1 cellular context compared by ENCODE assay signal in the genomic region with DNA sequence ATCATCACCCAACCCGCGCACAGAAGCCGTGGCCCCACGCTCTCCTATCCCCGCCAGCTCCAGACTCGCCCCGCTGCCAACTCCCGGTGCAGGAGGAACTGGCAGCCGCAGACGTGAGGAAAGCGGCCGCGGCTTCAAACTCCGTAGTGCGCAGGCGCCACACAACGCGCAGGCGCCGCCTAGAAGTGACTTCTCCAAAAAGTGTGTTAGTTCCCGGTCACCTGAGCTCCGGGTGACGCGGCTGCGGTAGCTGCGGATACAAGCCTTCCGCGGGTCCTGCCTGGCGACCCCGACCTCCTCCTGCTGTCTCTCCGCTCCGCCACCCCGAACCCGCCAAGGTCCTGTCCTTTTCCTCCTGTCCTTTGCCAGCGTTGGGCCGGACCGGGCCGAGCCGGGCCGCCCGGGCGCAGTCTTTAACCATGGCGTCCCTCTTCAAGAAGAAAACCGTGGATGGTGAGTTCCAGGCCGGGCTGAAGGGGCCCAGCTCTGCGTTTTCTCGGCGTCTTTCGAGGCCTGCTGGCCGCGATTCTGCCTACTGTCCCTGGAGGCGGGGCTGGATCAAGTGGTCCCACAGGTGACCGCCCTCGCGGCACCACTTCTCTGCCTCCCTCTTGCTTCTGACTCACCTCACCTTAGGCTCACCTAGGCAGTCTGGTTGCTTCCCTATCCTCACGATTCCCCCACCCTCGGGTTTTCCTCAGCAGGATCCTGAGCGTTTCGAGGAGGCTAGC.
TF ChIP-seq lines count a peak whose summit lies in the region.

A gene with protein sequence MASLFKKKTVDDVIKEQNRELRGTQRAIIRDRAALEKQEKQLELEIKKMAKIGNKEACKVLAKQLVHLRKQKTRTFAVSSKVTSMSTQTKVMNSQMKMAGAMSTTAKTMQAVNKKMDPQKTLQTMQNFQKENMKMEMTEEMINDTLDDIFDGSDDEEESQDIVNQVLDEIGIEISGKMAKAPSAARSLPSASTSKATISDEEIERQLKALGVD (plus strand): TSS at position 206 of the 731 bp plus-strand sequence. CDS start 214 bp downstream, at position 420.

TF ChIP-seq in HepG2, 621 proteins besides CTCF, POLR2A, EP300 and RAD21 (continued from another document and continues in another):
- TF ChIP-seq, protein P1, sequence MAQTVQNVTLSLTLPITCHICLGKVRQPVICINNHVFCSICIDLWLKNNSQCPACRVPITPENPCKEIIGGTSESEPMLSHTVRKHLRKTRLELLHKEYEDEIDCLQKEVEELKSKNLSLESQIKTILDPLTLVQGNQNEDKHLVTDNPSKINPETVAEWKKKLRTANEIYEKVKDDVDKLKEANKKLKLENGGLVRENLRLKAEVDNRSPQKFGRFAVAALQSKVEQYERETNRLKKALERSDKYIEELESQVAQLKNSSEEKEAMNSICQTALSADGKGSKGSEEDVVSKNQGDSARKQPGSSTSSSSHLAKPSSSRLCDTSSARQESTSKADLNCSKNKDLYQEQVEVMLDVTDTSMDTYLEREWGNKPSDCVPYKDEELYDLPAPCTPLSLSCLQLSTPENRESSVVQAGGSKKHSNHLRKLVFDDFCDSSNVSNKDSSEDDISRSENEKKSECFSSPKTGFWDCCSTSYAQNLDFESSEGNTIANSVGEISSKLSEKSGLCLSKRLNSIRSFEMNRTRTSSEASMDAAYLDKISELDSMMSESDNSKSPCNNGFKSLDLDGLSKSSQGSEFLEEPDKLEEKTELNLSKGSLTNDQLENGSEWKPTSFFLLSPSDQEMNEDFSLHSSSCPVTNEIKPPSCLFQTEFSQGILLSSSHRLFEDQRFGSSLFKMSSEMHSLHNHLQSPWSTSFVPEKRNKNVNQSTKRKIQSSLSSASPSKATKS (CRISPR knock-in tag; IDR thresholded peaks at IDR 0.05) = no peak
- TF ChIP-seq KLF16 (CRISPR knock-in tag; IDR thresholded peaks at IDR 0.05) = peak in 1 of 2 experiments; percentile 44; a peak in 1 of 4 replicates
- TF ChIP-seq ZNF839 (CRISPR knock-in tag; IDR thresholded peaks at IDR 0.05; ENCODE audit: borderline replicate concordance) = no peak
- TF ChIP-seq, protein P2, sequence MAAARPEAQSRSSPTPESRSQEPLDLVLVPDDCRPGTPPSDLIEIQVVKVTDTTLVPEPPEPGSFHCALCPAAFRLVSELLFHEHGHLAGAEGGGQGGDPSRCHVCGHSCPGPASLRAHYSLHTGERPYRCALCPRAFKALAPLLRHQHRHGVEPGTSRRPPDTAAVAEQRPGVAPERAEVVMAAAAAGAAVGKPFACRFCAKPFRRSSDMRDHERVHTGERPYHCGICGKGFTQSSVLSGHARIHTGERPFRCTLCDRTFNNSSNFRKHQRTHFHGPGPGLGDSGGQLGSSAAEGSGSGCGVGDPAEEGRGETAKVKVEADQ (CRISPR knock-in tag; IDR thresholded peaks at IDR 0.05; ENCODE audit: borderline replicate concordance) = no peak
- TF ChIP-seq GATAD2A (CRISPR knock-in tag; IDR thresholded peaks at IDR 0.05) = no peak
- peak; percentile 62 for TF ChIP-seq HCFC1 (IDR thresholded peaks at IDR 0.05; ENCODE audit: low read depth, low read length)
- peak; percentile 21; the same call in 1 of the 2 replicates for TF ChIP-seq ATF1 (CRISPR knock-in tag; IDR thresholded peaks at IDR 0.05)
- no peak for TF ChIP-seq ATF7 (IDR thresholded peaks at IDR 0.05)
- no peak for TF ChIP-seq ATF7 (CRISPR knock-in tag; IDR thresholded peaks at IDR 0.05)
- no peak for TF ChIP-seq ZNF496 (CRISPR knock-in tag; IDR thresholded peaks at IDR 0.05; ENCODE audit: insufficient replicate concordance)
- no peak for TF ChIP-seq ZNF207 (IDR thresholded peaks at IDR 0.05; ENCODE audit: borderline replicate concordance)
- TF ChIP-seq ZNF460 (CRISPR knock-in tag; IDR thresholded peaks at IDR 0.05; ENCODE audit: borderline replicate concordance) = no peak
- TF ChIP-seq, protein P3, sequence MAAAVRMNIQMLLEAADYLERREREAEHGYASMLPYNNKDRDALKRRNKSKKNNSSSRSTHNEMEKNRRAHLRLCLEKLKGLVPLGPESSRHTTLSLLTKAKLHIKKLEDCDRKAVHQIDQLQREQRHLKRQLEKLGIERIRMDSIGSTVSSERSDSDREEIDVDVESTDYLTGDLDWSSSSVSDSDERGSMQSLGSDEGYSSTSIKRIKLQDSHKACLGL (CRISPR knock-in tag; IDR thresholded peaks at IDR 0.05) = peak; percentile 59; the same call in 1 of the 2 replicates
- TF ChIP-seq, protein P4, sequence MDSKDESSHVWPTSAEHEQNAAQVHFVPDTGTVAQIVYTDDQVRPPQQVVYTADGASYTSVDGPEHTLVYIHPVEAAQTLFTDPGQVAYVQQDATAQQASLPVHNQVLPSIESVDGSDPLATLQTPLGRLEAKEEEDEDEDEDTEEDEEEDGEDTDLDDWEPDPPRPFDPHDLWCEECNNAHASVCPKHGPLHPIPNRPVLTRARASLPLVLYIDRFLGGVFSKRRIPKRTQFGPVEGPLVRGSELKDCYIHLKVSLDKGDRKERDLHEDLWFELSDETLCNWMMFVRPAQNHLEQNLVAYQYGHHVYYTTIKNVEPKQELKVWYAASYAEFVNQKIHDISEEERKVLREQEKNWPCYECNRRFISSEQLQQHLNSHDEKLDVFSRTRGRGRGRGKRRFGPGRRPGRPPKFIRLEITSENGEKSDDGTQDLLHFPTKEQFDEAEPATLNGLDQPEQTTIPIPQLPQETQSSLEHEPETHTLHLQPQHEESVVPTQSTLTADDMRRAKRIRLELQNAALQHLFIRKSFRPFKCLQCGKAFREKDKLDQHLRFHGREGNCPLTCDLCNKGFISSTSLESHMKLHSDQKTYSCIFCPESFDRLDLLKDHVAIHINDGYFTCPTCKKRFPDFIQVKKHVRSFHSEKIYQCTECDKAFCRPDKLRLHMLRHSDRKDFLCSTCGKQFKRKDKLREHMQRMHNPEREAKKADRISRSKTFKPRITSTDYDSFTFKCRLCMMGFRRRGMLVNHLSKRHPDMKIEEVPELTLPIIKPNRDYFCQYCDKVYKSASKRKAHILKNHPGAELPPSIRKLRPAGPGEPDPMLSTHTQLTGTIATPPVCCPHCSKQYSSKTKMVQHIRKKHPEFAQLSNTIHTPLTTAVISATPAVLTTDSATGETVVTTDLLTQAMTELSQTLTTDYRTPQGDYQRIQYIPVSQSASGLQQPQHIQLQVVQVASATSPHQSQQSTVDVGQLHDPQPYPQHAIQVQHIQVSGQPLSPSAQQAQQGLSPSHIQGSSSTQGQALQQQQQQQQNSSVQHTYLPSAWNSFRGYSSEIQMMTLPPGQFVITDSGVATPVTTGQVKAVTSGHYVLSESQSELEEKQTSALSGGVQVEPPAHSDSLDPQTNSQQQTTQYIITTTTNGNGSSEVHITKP (CRISPR knock-in tag; IDR thresholded peaks at IDR 0.05; ENCODE audit: low read depth) = 0 out of 2 replicates have a peak, but pooled peaks have one; percentile 15
- no peak for TF ChIP-seq NFKBIZ (CRISPR knock-in tag; IDR thresholded peaks at IDR 0.05)
- TF ChIP-seq ZNF17 (CRISPR knock-in tag; IDR thresholded peaks at IDR 0.05) = no peak
- TF ChIP-seq, protein P5, sequence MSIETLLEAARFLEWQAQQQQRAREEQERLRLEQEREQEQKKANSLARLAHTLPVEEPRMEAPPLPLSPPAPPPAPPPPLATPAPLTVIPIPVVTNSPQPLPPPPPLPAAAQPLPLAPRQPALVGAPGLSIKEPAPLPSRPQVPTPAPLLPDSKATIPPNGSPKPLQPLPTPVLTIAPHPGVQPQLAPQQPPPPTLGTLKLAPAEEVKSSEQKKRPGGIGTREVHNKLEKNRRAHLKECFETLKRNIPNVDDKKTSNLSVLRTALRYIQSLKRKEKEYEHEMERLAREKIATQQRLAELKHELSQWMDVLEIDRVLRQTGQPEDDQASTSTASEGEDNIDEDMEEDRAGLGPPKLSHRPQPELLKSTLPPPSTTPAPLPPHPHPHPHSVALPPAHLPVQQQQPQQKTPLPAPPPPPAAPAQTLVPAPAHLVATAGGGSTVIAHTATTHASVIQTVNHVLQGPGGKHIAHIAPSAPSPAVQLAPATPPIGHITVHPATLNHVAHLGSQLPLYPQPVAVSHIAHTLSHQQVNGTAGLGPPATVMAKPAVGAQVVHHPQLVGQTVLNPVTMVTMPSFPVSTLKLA (IDR thresholded peaks at IDR 0.05) = no peak
- no peak for TF ChIP-seq RBM22 (optimal IDR thresholded peaks at IDR 0.05; ENCODE audit: low read length)
- TF ChIP-seq, protein P6, sequence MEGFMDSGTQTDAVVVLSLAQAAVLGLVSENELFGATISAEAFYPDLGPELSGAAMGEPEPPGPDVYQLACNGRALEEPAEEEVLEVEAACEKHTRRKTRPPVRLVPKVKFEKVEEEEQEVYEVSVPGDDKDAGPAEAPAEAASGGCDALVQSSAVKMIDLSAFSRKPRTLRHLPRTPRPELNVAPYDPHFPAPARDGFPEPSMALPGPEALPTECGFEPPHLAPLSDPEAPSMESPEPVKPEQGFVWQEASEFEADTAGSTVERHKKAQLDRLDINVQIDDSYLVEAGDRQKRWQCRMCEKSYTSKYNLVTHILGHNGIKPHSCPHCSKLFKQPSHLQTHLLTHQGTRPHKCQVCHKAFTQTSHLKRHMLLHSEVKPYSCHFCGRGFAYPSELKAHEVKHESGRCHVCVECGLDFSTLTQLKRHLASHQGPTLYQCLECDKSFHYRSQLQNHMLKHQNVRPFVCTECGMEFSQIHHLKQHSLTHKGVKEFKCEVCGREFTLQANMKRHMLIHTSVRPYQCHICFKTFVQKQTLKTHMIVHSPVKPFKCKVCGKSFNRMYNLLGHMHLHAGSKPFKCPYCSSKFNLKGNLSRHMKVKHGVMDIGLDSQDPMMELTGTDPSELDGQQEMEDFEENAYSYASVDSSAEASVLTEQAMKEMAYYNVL (CRISPR knock-in tag; IDR thresholded peaks at IDR 0.05; ENCODE audit: borderline replicate concordance) = no peak
- no peak for TF ChIP-seq ZNF530 (CRISPR knock-in tag; IDR thresholded peaks at IDR 0.05; ENCODE audit: low read depth)
- TF ChIP-seq, protein P7, sequence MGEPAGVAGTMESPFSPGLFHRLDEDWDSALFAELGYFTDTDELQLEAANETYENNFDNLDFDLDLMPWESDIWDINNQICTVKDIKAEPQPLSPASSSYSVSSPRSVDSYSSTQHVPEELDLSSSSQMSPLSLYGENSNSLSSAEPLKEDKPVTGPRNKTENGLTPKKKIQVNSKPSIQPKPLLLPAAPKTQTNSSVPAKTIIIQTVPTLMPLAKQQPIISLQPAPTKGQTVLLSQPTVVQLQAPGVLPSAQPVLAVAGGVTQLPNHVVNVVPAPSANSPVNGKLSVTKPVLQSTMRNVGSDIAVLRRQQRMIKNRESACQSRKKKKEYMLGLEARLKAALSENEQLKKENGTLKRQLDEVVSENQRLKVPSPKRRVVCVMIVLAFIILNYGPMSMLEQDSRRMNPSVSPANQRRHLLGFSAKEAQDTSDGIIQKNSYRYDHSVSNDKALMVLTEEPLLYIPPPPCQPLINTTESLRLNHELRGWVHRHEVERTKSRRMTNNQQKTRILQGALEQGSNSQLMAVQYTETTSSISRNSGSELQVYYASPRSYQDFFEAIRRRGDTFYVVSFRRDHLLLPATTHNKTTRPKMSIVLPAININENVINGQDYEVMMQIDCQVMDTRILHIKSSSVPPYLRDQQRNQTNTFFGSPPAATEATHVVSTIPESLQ (CRISPR knock-in tag; conservative IDR thresholded peaks at IDR 0.05) = no peak
- TF ChIP-seq ZSCAN9 (CRISPR knock-in tag; IDR thresholded peaks at IDR 0.05; ENCODE audit: borderline replicate concordance) = no peak; the same call in 1 of the 2 replicates
- TF ChIP-seq ZNF773 (CRISPR knock-in tag; IDR thresholded peaks at IDR 0.05; ENCODE audit: borderline replicate concordance) = no peak
- no peak for TF ChIP-seq MZF1 (CRISPR knock-in tag; IDR thresholded peaks at IDR 0.05; ENCODE audit: borderline replicate concordance)
- TF ChIP-seq, protein P8, sequence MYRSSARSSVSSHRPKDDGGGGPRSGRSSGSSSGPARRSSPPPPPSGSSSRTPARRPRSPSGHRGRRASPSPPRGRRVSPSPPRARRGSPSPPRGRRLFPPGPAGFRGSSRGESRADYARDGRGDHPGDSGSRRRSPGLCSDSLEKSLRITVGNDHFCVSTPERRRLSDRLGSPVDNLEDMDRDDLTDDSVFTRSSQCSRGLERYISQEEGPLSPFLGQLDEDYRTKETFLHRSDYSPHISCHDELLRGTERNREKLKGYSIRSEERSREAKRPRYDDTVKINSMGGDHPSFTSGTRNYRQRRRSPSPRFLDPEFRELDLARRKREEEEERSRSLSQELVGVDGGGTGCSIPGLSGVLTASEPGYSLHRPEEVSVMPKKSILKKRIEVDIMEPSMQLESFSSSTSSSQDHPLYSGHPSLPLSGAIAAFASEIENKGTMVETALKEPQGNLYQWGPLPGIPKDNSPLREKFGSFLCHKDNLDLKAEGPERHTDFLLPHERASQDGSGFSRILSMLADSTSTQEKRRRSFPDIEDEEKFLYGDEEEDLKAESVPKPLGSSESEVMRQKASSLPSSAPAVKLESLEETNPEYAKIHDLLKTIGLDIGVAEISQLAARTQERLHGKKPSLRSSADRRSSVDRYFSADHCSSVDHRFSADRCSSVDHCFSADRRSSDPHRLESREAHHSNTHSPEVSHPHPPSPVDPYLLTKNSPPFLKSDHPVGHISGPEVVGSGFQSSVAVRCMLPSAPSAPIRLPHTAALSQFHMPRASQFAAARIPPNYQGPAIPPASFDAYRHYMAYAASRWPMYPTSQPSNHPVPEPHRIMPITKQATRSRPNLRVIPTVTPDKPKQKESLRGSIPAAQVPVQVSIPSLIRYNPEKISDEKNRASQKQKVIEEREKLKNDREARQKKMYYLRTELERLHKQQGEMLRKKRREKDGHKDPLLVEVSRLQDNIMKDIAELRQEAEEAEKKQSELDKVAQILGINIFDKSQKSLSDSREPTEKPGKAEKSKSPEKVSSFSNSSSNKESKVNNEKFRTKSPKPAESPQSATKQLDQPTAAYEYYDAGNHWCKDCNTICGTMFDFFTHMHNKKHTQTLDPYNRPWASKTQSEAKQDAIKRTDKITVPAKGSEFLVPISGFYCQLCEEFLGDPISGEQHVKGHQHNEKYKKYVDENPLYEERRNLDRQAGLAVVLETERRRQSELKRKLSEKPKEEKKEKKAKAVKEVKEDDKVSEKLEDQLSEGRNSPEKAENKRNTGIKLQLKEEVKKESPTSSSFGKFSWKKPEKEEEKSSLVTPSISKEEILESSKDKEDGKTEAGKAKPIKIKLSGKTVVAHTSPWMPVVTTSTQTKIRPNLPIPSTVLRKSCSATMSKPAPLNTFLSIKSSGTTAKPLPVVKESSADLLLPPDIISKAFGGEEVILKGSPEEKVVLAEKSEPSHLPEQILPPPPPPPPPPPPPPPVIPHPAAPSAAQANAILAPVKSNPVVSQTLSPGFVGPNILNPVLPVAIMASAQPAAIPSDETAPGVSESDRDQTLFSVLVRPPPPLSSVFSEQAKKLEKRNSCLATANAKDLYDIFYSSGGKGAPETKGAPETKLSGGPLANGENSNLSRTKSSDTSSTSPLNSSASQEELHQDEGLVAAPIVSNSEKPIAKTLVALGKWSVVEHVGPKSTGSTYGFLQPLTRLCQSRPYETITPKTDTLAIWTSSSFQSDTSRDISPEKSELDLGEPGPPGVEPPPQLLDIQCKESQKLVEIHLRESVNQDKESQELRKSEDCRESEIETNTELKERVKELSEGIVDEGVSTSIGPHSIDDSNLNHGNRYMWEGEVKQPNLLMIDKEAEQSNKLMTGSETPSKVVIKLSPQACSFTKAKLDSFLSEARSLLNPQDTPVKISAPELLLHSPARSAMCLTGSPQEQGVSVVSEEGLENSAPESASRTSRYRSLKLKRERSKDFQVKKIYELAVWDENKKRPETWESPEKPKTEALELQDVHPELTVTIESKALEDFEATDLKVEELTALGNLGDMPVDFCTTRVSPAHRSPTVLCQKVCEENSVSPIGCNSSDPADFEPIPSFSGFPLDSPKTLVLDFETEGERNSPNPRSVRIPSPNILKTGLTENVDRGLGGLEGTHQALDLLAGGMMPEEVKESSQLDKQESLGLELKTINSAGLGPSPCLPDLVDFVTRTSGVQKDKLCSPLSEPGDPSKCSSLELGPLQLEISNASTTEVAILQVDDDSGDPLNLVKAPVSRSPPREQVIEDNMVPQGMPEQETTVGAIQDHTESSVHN (CRISPR knock-in tag; IDR thresholded peaks at IDR 0.05) = no peak; the same call in 1 of the 2 replicates
- TF ChIP-seq PCBP1 (IDR thresholded peaks at IDR 0.05; ENCODE audit: borderline replicate concordance, low read depth, low read length) = no peak
- no peak for TF ChIP-seq ZFYVE20 (CRISPR knock-in tag; IDR thresholded peaks at IDR 0.05; ENCODE audit: borderline replicate concordance, low read depth)
- TF ChIP-seq POLR2G (IDR thresholded peaks at IDR 0.05; ENCODE audit: low read depth, low read length) = peak; percentile 84
- no peak for TF ChIP-seq BCL6 (CRISPR knock-in tag; IDR thresholded peaks at IDR 0.05)
- no peak for TF ChIP-seq ZNF776 (CRISPR knock-in tag; IDR thresholded peaks at IDR 0.05)
